ENCODE assay signal across 39 cellular contexts in genomic region chr5:90355635-90356034, GRCh38.
"Had no signal": no experiment of that assay in that cellular context is flagged by ENCODE, and none has a peak within 500 bp of the region (broad histone marks: within the 10 kb centered on the region; RNA-seq: fewer than 3 reads in every experiment).

No MANE protein-coding gene starts in this region.

- H3K9me3 ChIP-seq: adrenal gland, body of pancreas had no signal

- H3K27ac ChIP-seq: adrenal gland, body of pancreas, cardiac muscle cell, VCaP had no signal

- H3K27me3 ChIP-seq: adrenal gland, body of pancreas, cardiac muscle cell had no signal

- H3K9me3 Mint-ChIP-seq: activated CD4-positive, alpha-beta T cell treated with anti-CD3 and anti-CD28 coated beads, Interleukin-2, amount 10 ng/mL, durations not matched to agents 24 days and 14 days; activated CD8-positive, alpha-beta T cell treated with anti-CD3 and anti-CD28 coated beads for 36 hours; activated naive CD4-positive, alpha-beta T cell treated with anti-CD3 and anti-CD28 coated beads for 36 hours; activated naive CD8-positive, alpha-beta T cell treated with anti-CD3 and anti-CD28 coated beads for 36 hours; activated T-cell treated with anti-CD3 and anti-CD28 coated beads, Interleukin-2, amount 50 U/mL, for 72 hours; activated T-helper 1 cell treated with anti-CD3 and anti-CD28 coated beads, Interleukin-12 subunit alpha, Interleukin-12 subunit beta, Interleukin-2, Interleukin-4 antibody, amounts not matched to agents 30 ng/mL and 10 ng/mL and 1 ng/mL, durations not matched to agents 14 hours and 24 hours and 36 hours; activated T-helper 17 cell treated with anti-CD3 and anti-CD28 coated beads, Interleukin-2, amount 50 U/mL, for 72 hours; central memory CD8-positive, alpha-beta T cell; T-helper 1 cell treated with Interleukin-12 subunit alpha and Interleukin-12 subunit beta and Interleukin-4 antibody, amounts not matched to agents 30 μg/mL and 1 μg/mL, for 36 hours; T-helper 2 cell treated with Interferon-gamma antibody and Interleukin-4, amounts not matched to agents 5 μg/mL and 100 μg/mL, for 36 hours had no signal

- H3K4me1 ChIP-seq: adrenal gland, body of pancreas had no signal

- DNase-seq: activated B cell treated with CpG ODN at 0.5 μM for 24 hours; activated CD4-positive, alpha-beta memory T cell treated with anti-CD3 and anti-CD28 coated beads for 36 hours; activated CD4-positive, alpha-beta T cell treated with anti-CD3 and anti-CD28 coated beads for 36 hours; activated CD4-positive, alpha-beta T cell treated with anti-CD3 and anti-CD28 coated beads, Interleukin-2, amount 10 ng/mL, durations not matched to agents 24 days and 14 days; activated CD4-positive, alpha-beta T cell treated with anti-CD3 and anti-CD28 coated beads, Interleukin-2, amount 50 U/mL, for 1 hour; activated CD4-positive, alpha-beta T cell treated with anti-CD3 and anti-CD28 coated beads, Interleukin-2, amount 50 U/mL, for 4 hours; activated CD4-positive, CD25-positive, alpha-beta regulatory T cell treated with anti-CD3 and anti-CD28 coated beads, Interleukin-2, amount 50 U/mL, for 72 hours; activated CD8-positive, alpha-beta memory T cell treated with anti-CD3 and anti-CD28 coated beads, Interleukin-2, amount 50 U/mL, for 4 hours; activated CD8-positive, alpha-beta T cell treated with anti-CD3 and anti-CD28 coated beads for 36 hours; activated effector memory CD4-positive, alpha-beta T cell treated with anti-CD3 and anti-CD28 coated beads, Interleukin-2, amount 50 U/mL, for 16 hours; activated gamma-delta T cell treated with Interleukin-2 at 50 U/mL for 16 hours; activated naive CD4-positive, alpha-beta T cell; activated naive CD4-positive, alpha-beta T cell treated with anti-CD3 and anti-CD28 coated beads for 36 hours; activated naive CD4-positive, alpha-beta T cell treated with anti-CD3 and anti-CD28 coated beads, Interleukin-2, amount 50 U/mL, for 16 hours; activated naive CD8-positive, alpha-beta T cell treated with anti-CD3 and anti-CD28 coated beads for 36 hours; activated T-cell treated with anti-CD3 and anti-CD28 coated beads for 4 hours; activated T-cell treated with anti-CD3 and anti-CD28 coated beads, Interleukin-2, amount 50 U/mL, for 1 hour; activated T-cell treated with anti-CD3 and anti-CD28 coated beads, Interleukin-2, amount 50 U/mL, for 4 hours; activated T-cell treated with anti-CD3 and anti-CD28 coated beads, Interleukin-2, amount 50 U/mL, for 72 hours; adrenal gland; amniotic stem cell; aorta; body of pancreas; caudate nucleus; cerebellar nuclear complex; T-helper 1 cell; T-helper 2 cell; T-helper 9 cell had no signal

- H3K27ac Mint-ChIP-seq: activated B cell treated with CpG ODN at 0.5 μM for 24 hours; activated CD4-positive, alpha-beta memory T cell treated with anti-CD3 and anti-CD28 coated beads for 36 hours; activated CD4-positive, alpha-beta T cell treated with anti-CD3 and anti-CD28 coated beads for 36 hours; activated CD4-positive, alpha-beta T cell treated with anti-CD3 and anti-CD28 coated beads, Interleukin-2, amount 10 ng/mL, durations not matched to agents 24 days and 14 days; activated CD8-positive, alpha-beta T cell treated with anti-CD3 and anti-CD28 coated beads for 36 hours; activated naive CD4-positive, alpha-beta T cell treated with anti-CD3 and anti-CD28 coated beads for 36 hours; activated naive CD4-positive, alpha-beta T cell treated with anti-CD3 and anti-CD28 coated beads, Interleukin-2, amount 50 U/mL, for 72 hours; activated naive CD8-positive, alpha-beta T cell treated with anti-CD3 and anti-CD28 coated beads for 36 hours; activated T-cell treated with anti-CD3 and anti-CD28 coated beads, Interleukin-2, amount 50 U/mL, for 72 hours; activated T-helper 1 cell treated with anti-CD3 and anti-CD28 coated beads, Interleukin-12 subunit alpha, Interleukin-12 subunit beta, Interleukin-2, Interleukin-4 antibody, amounts not matched to agents 30 ng/mL and 10 ng/mL and 1 ng/mL, durations not matched to agents 14 hours and 24 hours and 36 hours; activated T-helper 17 cell treated with anti-CD3 and anti-CD28 coated beads, Interleukin-2, amount 50 U/mL, for 72 hours; T-helper 1 cell treated with Interleukin-12 subunit alpha and Interleukin-12 subunit beta and Interleukin-4 antibody, amounts not matched to agents 30 μg/mL and 1 μg/mL, for 36 hours; T-helper 2 cell treated with Interferon-gamma antibody and Interleukin-4, amounts not matched to agents 5 μg/mL and 100 μg/mL, for 36 hours had no signal

- H3K4me3 Mint-ChIP-seq: activated B cell treated with CpG ODN at 0.5 μM for 24 hours; activated CD4-positive, alpha-beta memory T cell treated with anti-CD3 and anti-CD28 coated beads for 36 hours; activated CD4-positive, alpha-beta T cell treated with anti-CD3 and anti-CD28 coated beads for 36 hours; activated CD4-positive, alpha-beta T cell treated with anti-CD3 and anti-CD28 coated beads, Interleukin-2, amount 10 ng/mL, durations not matched to agents 24 days and 14 days; activated CD8-positive, alpha-beta T cell treated with anti-CD3 and anti-CD28 coated beads for 36 hours; activated naive CD4-positive, alpha-beta T cell treated with anti-CD3 and anti-CD28 coated beads for 36 hours; activated naive CD8-positive, alpha-beta T cell treated with anti-CD3 and anti-CD28 coated beads for 36 hours; activated T-cell treated with anti-CD3 and anti-CD28 coated beads, Interleukin-2, amount 50 U/mL, for 4 hours; activated T-cell treated with anti-CD3 and anti-CD28 coated beads, Interleukin-2, amount 50 U/mL, for 72 hours; activated T-helper 1 cell treated with anti-CD3 and anti-CD28 coated beads, Interleukin-12 subunit alpha, Interleukin-12 subunit beta, Interleukin-2, Interleukin-4 antibody, amounts not matched to agents 30 ng/mL and 10 ng/mL and 1 ng/mL, durations not matched to agents 14 hours and 24 hours and 36 hours; activated T-helper 17 cell treated with anti-CD3 and anti-CD28 coated beads, Interleukin-2, amount 50 U/mL, for 72 hours; central memory CD8-positive, alpha-beta T cell; T-helper 1 cell treated with Interleukin-12 subunit alpha and Interleukin-12 subunit beta and Interleukin-4 antibody, amounts not matched to agents 30 μg/mL and 1 μg/mL, for 36 hours; T-helper 2 cell treated with Interferon-gamma antibody and Interleukin-4, amounts not matched to agents 5 μg/mL and 100 μg/mL, for 36 hours had no signal

- H3K4me3 ChIP-seq: adrenal gland, body of pancreas, cardiac muscle cell had no signal

- H3K4me1 Mint-ChIP-seq: activated B cell treated with CpG ODN at 0.5 μM for 24 hours; activated CD4-positive, alpha-beta T cell treated with anti-CD3 and anti-CD28 coated beads for 36 hours; activated CD4-positive, alpha-beta T cell treated with anti-CD3 and anti-CD28 coated beads, Interleukin-2, amount 10 ng/mL, durations not matched to agents 24 days and 14 days; activated naive CD8-positive, alpha-beta T cell treated with anti-CD3 and anti-CD28 coated beads for 36 hours; activated T-helper 17 cell treated with anti-CD3 and anti-CD28 coated beads, Interleukin-2, amount 50 U/mL, for 72 hours; central memory CD8-positive, alpha-beta T cell had no signal

- H3K36me3 Mint-ChIP-seq: activated CD4-positive, alpha-beta memory T cell treated with anti-CD3 and anti-CD28 coated beads for 36 hours; activated naive CD4-positive, alpha-beta T cell treated with anti-CD3 and anti-CD28 coated beads, Interleukin-2, amount 50 U/mL, for 72 hours; activated naive CD8-positive, alpha-beta T cell treated with anti-CD3 and anti-CD28 coated beads for 36 hours had no signal

- FAIRE-seq: astrocyte, bronchial epithelial cell, TTC549 had no signal

- H3K36me3 ChIP-seq: adrenal gland, cardiac muscle cell had no signal
